In the genomic region with DNA sequence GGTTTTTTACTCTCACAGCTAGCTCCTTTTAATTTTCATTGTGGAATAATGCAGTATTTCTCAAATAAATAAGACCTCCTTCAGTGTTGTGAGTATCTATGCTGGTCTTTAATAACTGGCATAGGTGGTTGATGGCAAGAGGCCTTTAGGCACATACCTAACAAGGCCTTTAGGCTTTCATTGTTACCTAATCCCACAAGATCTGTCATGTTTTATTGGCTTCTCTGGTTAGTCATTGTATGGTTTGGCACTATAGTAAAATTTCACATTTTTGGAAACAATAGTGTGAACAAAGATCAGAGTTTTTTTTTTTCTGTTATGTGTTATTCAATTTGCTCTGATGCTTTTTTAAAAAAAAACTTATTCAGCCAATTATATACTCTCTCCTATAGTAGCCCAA, we compare ENCODE assay signal across 19 cellular contexts.
"Had no signal": no experiment of that assay in that cellular context is flagged by ENCODE, and none has a peak within 500 bp of the region (broad histone marks: within the 10 kb centered on the region; RNA-seq: fewer than 3 reads in every experiment).

No MANE protein-coding gene starts in this region.

- H3K4me3 ChIP-seq: esophagus muscularis mucosa, sigmoid colon had no signal

- DNase-seq: activated CD4-positive, alpha-beta T cell treated with anti-CD3 and anti-CD28 coated beads for 1 hour; activated CD8-positive, alpha-beta memory T cell treated with anti-CD3 and anti-CD28 coated beads for 24 hours; activated CD8-positive, alpha-beta memory T cell treated with anti-CD3 and anti-CD28 coated beads, Interleukin-2, amount 50 U/mL, for 48 hours; activated effector memory CD4-positive, alpha-beta T cell treated with Interleukin-2 at 50 U/mL for 16 hours; activated naive CD4-positive, alpha-beta T cell treated with anti-CD3 and anti-CD28 coated beads, Interleukin-2, amount 10 ng/mL, durations not matched to agents 7 days and 5 days; activated naive CD8-positive, alpha-beta T cell treated with anti-CD3 and anti-CD28 coated beads, Interleukin-2, amount 50 U/mL, for 24 hours; activated T-cell treated with anti-CD3 and anti-CD28 coated beads, Interleukin-2, amount 50 U/mL, for 48 hours; aorta; hypothalamus; islet precursor cell; midbrain; sigmoid colon; stimulated activated naive B cell treated with anti-CD40 and anti-IgM and Interleukin-4, amounts not matched to agents 10 μg/mL and 1 μg/mL and 100 μg/mL, for 72 hours; T-helper 2 cell; WERI-Rb-1 had no signal

- H3K9me3 ChIP-seq: esophagus muscularis mucosa, sigmoid colon had no signal

- H3K4me1 ChIP-seq: esophagus muscularis mucosa, parathyroid adenoma, sigmoid colon had no signal

- H3K4me1 Mint-ChIP-seq: activated naive CD8-positive, alpha-beta T cell treated with anti-CD3 and anti-CD28 coated beads, Interleukin-2, amount 50 U/mL, for 24 hours had no signal

- H3K27me3 Mint-ChIP-seq: activated naive CD4-positive, alpha-beta T cell treated with anti-CD3 and anti-CD28 coated beads, Interleukin-2, amount 10 ng/mL, durations not matched to agents 7 days and 5 days had no signal

- H3K4me3 Mint-ChIP-seq: activated naive CD4-positive, alpha-beta T cell treated with anti-CD3 and anti-CD28 coated beads, Interleukin-2, amount 10 ng/mL, durations not matched to agents 7 days and 5 days; activated naive CD8-positive, alpha-beta T cell treated with anti-CD3 and anti-CD28 coated beads, Interleukin-2, amount 50 U/mL, for 24 hours; nephron; stimulated activated naive B cell treated with anti-CD40 and anti-IgM and Interleukin-4, amounts not matched to agents 10 μg/mL and 1 μg/mL and 100 μg/mL, for 72 hours had no signal

- H3K27me3 ChIP-seq: esophagus muscularis mucosa, sigmoid colon had no signal

- H3K27ac ChIP-seq: esophagus muscularis mucosa, parathyroid adenoma, sigmoid colon, WERI-Rb-1 had no signal

- H3K36me3 ChIP-seq: esophagus muscularis mucosa, sigmoid colon, WERI-Rb-1 had no signal

- H3K36me3 Mint-ChIP-seq: activated naive CD4-positive, alpha-beta T cell treated with anti-CD3 and anti-CD28 coated beads, Interleukin-2, amount 10 ng/mL, durations not matched to agents 7 days and 5 days; stimulated activated naive B cell treated with anti-CD40 and anti-IgM and Interleukin-4, amounts not matched to agents 10 μg/mL and 1 μg/mL and 100 μg/mL, for 72 hours had no signal

- H3K27ac Mint-ChIP-seq: activated naive CD4-positive, alpha-beta T cell treated with anti-CD3 and anti-CD28 coated beads, Interleukin-2, amount 10 ng/mL, durations not matched to agents 7 days and 5 days; activated naive CD8-positive, alpha-beta T cell treated with anti-CD3 and anti-CD28 coated beads, Interleukin-2, amount 50 U/mL, for 24 hours; stimulated activated naive B cell treated with anti-CD40 and anti-IgM and Interleukin-4, amounts not matched to agents 10 μg/mL and 1 μg/mL and 100 μg/mL, for 72 hours had no signal

- H3K9me3 Mint-ChIP-seq: activated naive CD4-positive, alpha-beta T cell treated with anti-CD3 and anti-CD28 coated beads, Interleukin-2, amount 10 ng/mL, durations not matched to agents 7 days and 5 days had no signal

- ATAC-seq: activated naive CD8-positive, alpha-beta T cell treated with anti-CD3 and anti-CD28 coated beads, Interleukin-2, amount 50 U/mL, for 24 hours; left lobe of liver; stimulated activated naive B cell treated with anti-CD40 and anti-IgM and Interleukin-4, amounts not matched to agents 10 μg/mL and 1 μg/mL and 100 μg/mL, for 72 hours had no signal
